25 cellular contexts compared by ENCODE assay signal in the genomic region with DNA sequence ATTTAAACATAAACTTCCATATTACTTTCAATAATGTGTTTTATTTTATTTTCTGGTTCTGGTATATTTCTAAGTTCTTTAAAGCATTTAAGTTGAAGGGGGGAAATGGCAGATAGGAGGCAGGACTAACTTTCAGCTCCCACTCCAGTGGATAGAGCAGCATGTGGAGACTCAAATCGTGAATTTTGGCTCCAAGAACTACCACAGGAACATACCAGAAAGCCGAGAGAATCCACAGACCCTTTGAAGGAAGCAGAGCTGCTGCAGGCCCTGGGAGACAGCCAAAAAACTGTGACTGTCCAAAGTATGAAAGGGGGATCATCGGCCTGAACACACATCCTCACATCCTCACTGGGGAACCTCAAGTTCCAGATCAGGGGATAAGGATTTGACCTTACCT.
"Had no signal": no experiment of that assay in that cellular context is flagged by ENCODE, and none has a peak within 500 bp of the region (broad histone marks: within the 10 kb centered on the region; RNA-seq: fewer than 3 reads in every experiment).

No MANE protein-coding gene starts in this region.

- H3K27me3 Mint-ChIP-seq: activated CD4-positive, alpha-beta memory T cell treated with anti-CD3 and anti-CD28 coated beads, Interleukin-2, amount 10 ng/mL, durations not matched to agents 7 days and 5 days; activated naive CD8-positive, alpha-beta T cell treated with anti-CD3 and anti-CD28 coated beads for 36 hours; activated T-helper 17 cell treated with anti-CD3 and anti-CD28 coated beads, Interleukin-2, amount 50 U/mL, for 72 hours; naive B cell; progenitor cell of endocrine pancreas; T-cell had no signal

- H3K27me3 ChIP-seq: esophagus squamous epithelium, foreskin keratinocyte, stomach had no signal

- FAIRE-seq: bronchial epithelial cell, endothelial cell of umbilical vein had no signal

- H3K4me3 ChIP-seq: esophagus squamous epithelium, lung, stomach had no signal

- H3K9me3 ChIP-seq: esophagus squamous epithelium had no signal

- H3K27ac Mint-ChIP-seq: activated CD4-positive, alpha-beta memory T cell treated with anti-CD3 and anti-CD28 coated beads, Interleukin-2, amount 10 ng/mL, durations not matched to agents 7 days and 5 days; activated naive CD8-positive, alpha-beta T cell treated with anti-CD3 and anti-CD28 coated beads for 36 hours; activated T-helper 17 cell treated with anti-CD3 and anti-CD28 coated beads, Interleukin-2, amount 50 U/mL, for 72 hours; naive B cell; progenitor cell of endocrine pancreas; T-cell had no signal

- H3K27ac ChIP-seq: esophagus squamous epithelium, foreskin keratinocyte, stomach had no signal

- H3K36me3 Mint-ChIP-seq: activated naive CD8-positive, alpha-beta T cell treated with anti-CD3 and anti-CD28 coated beads for 36 hours; naive B cell; T-cell had no signal

- H3K9me3 Mint-ChIP-seq: neural crest cell had no signal

- H3K4me3 Mint-ChIP-seq: activated CD4-positive, alpha-beta memory T cell treated with anti-CD3 and anti-CD28 coated beads, Interleukin-2, amount 10 ng/mL, durations not matched to agents 7 days and 5 days; activated naive CD8-positive, alpha-beta T cell treated with anti-CD3 and anti-CD28 coated beads for 36 hours; activated T-helper 17 cell treated with anti-CD3 and anti-CD28 coated beads, Interleukin-2, amount 50 U/mL, for 72 hours; naive B cell; neural crest cell had no signal

- DNase-seq: activated CD4-positive, alpha-beta memory T cell treated with anti-CD3 and anti-CD28 coated beads, Interleukin-2, amount 10 ng/mL, durations not matched to agents 7 days and 5 days; activated CD4-positive, alpha-beta T cell treated with anti-CD3 and anti-CD28 coated beads for 48 hours; activated CD4-positive, CD25-positive, alpha-beta regulatory T cell; activated naive CD4-positive, alpha-beta T cell; activated naive CD8-positive, alpha-beta T cell treated with anti-CD3 and anti-CD28 coated beads for 36 hours; activated T-cell treated with anti-CD3 and anti-CD28 coated beads, Interleukin-2, amount 50 U/mL, for 1 hour; dermis blood vessel endothelial cell; effector memory CD4-positive, alpha-beta T cell; esophagus squamous epithelium; glutamatergic neuron; hippocampal formation; islet precursor cell; midbrain; naive B cell; stomach; T-cell; trophoblast cell had no signal

- H3K36me3 ChIP-seq: esophagus squamous epithelium, stomach had no signal

- H3K4me1 ChIP-seq: foreskin keratinocyte, stomach had no signal

- ATAC-seq: activated T-helper 17 cell treated with anti-CD3 and anti-CD28 coated beads, Interleukin-2, amount 50 U/mL, for 72 hours; left lobe of liver; T-cell had no signal

- H3K4me1 Mint-ChIP-seq: activated CD4-positive, alpha-beta memory T cell treated with anti-CD3 and anti-CD28 coated beads, Interleukin-2, amount 10 ng/mL, durations not matched to agents 7 days and 5 days; activated naive CD8-positive, alpha-beta T cell treated with anti-CD3 and anti-CD28 coated beads for 36 hours; activated T-helper 17 cell treated with anti-CD3 and anti-CD28 coated beads, Interleukin-2, amount 50 U/mL, for 72 hours; naive B cell; neural crest cell; T-cell had no signal
